ENCODE assay signal across 10 cellular contexts in the genomic region with DNA sequence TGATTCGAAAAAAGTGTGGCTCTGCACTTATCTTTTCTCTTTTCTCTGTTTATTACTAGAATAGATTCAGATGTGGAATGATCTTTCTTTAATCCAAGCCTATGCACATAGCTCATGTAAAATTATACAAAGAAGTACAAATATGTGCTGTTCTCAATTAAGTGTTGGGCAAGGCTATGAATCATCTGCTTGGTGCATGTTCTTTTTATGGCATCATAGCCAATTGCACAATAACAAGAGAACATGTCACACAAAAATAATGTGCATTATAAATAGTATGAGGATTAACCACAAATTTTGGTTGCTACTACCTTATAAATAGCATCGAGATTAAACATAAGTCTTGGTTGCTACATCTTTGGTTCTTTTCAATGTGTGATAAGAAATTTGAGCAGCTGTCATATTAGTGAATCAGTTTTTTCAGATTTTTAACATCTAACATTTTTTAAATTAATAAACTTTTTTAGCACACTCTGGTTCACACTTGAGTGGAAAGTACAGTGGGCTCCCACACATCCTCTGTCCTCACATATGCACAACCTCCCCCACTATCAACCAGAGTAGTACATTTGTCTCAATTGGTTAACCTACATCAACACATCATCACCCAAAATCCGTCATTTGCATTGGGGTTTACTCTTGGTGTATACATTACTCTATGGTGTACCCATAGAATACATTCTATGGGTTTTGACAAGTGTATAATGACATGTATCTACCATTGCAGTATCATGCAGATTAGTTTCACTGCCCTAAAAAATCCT. TPM values are rescaled to one million over a fixed set of nuclear protein-coding genes. Genes with fewer than 3 reads are reported as not detected.
DNase-seq lines count a peak whose midpoint lies in the region; ATAC-seq, FAIRE-seq and TF ChIP-seq lines count a peak whose summit lies in the region.
"Had no signal": no experiment of that assay in that cellular context is flagged by ENCODE, and none has a peak within 500 bp of the region (broad histone marks: within the 10 kb centered on the region; RNA-seq: fewer than 3 reads in every experiment).

No MANE protein-coding gene starts in this region.

- FAIRE-seq in K562 (lab: Jason Lieb, UNC): no peak
- FAIRE-seq: D721Med had no signal

- H3K27me3 Mint-ChIP-seq in activated CD8-positive, alpha-beta memory T cell treated with anti-CD3 and anti-CD28 coated beads, Interleukin-2, amount 10 ng/mL, durations not matched to agents 7 days and 5 days: peaks cover 43% of the 10 kb centered on the region
- H3K27me3 Mint-ChIP-seq in activated T-cell treated with anti-CD3 and anti-CD28 coated beads, Interleukin-2, amount 50 U/mL, for 72 hours (ENCODE audit: low read depth): peaks cover 8% of the 10 kb centered on the region

- in situ Hi-C loops in K562 (cut with MboI): no loop called here

- TF ChIP-seq POLR2A in K562 (conservative IDR thresholded peaks at IDR 0.05): no peak

- WGBS in K562 (ENCODE audit: insufficient coverage, low coverage, missing lambda C conversion rate): 0% methylated on average over 3 of the region's 3 CpGs

- no peaks in the 10 kb centered on the region for H3K36me3 ChIP-seq in K562 (ENCODE audit: control insufficient read depth, insufficient read depth, low read length)

- no TSS peak for BruUV-seq in K562 (replicated peaks; lab: Mats Ljungman, UMichigan)

- no peak for ATAC-seq in K562
- ATAC-seq in activated CD8-positive, alpha-beta memory T cell treated with anti-CD3 and anti-CD28 coated beads, Interleukin-2, amount 10 ng/mL, durations not matched to agents 7 days and 5 days: no peak
- no peak for ATAC-seq in activated T-cell treated with anti-CD3 and anti-CD28 coated beads, Interleukin-2, amount 50 U/mL, for 72 hours (replicated peaks in 1 of 2)

- no peak overlapping the region for H2AFZ ChIP-seq in K562 (ENCODE audit: low read depth, low read length)

- no peaks in the 10 kb centered on the region for H3K9me1 ChIP-seq in K562 (ENCODE audit: control insufficient read depth, insufficient read depth, low read length)

- intact Hi-C loops in K562 (cut with micrococcal nuclease): no loop called here

- peak overlapping the region; percentile 66 for H3K27ac ChIP-seq in AG04450 (ENCODE audit: low read depth, low read length)
- H3K27ac ChIP-seq in K562 (ENCODE audit: extremely low read depth, low read depth, low read length): no peak overlapping the region

- no peak overlapping the region for H3K4me3 ChIP-seq in AG04450 (ENCODE audit: low read depth, low read length)
- no peak overlapping the region for H3K4me3 ChIP-seq in K562

- H3K36me3 Mint-ChIP-seq in activated CD8-positive, alpha-beta memory T cell treated with anti-CD3 and anti-CD28 coated beads, Interleukin-2, amount 10 ng/mL, durations not matched to agents 7 days and 5 days: no peaks in the 10 kb centered on the region
- no peaks in the 10 kb centered on the region for H3K36me3 Mint-ChIP-seq in activated T-cell treated with anti-CD3 and anti-CD28 coated beads, Interleukin-2, amount 50 U/mL, for 72 hours (ENCODE audit: insufficient read depth in 2 of 2)

- no peak overlapping the region for H3K4me2 ChIP-seq in K562 (ENCODE audit: insufficient read depth, low read length)

- H3K4me1 ChIP-seq in K562 (replicated peaks in 1 of 2; ENCODE audit: control insufficient read depth in 2 of 2, insufficient read depth in 2 of 2, low read length in 2 of 2): no peaks in the 10 kb centered on the region

- no peak overlapping the region for H3K27ac Mint-ChIP-seq in activated CD8-positive, alpha-beta memory T cell treated with anti-CD3 and anti-CD28 coated beads, Interleukin-2, amount 10 ng/mL, durations not matched to agents 7 days and 5 days
- no peak overlapping the region for H3K27ac Mint-ChIP-seq in activated T-cell treated with anti-CD3 and anti-CD28 coated beads, Interleukin-2, amount 50 U/mL, for 72 hours

- no peak for TF ChIP-seq EP300 in K562 (IDR thresholded peaks at IDR 0.05; ENCODE audit: low read length)

- DNase-seq in AG04450 (ENCODE audit: low read depth, low spot score): peak; percentile 94
- peak; percentile 38 to 40 for DNase-seq in Kasumi-1 (lab: John Stamatoyannopoulos, UW)
- no peak for DNase-seq in K562 (ENCODE audit: extremely low read depth in 1 of 4, low spot score in 3 of 4)
- DNase-seq in kidney glomerular epithelial cell (lab: John Stamatoyannopoulos, UW): peak; percentile 70
- DNase-seq in inferior parietal cortex (ENCODE audit: extremely low spot score): no peak
- no peak for DNase-seq in activated CD8-positive, alpha-beta memory T cell treated with anti-CD3 and anti-CD28 coated beads, Interleukin-2, amount 10 ng/mL, durations not matched to agents 7 days and 5 days
- DNase-seq in 8988T: no peak
- DNase-seq in activated T-cell treated with anti-CD3 and anti-CD28 coated beads, Interleukin-2, amount 50 U/mL, for 72 hours: no peak
- DNase-seq: mesendoderm had no signal

- TF ChIP-seq RAD21 in K562 (CRISPR knock-in tag; conservative IDR thresholded peaks at IDR 0.05 in 1 of 2, IDR thresholded peaks at IDR 0.05 in 1 of 2): no peak

- peaks cover 6% of the 10 kb centered on the region; the same call in 1 of the 2 replicates for H3K9me3 ChIP-seq in AG04450 (ENCODE audit: control insufficient read depth, insufficient read depth, low read length)
- 0 out of 2 replicates have a peak, but pooled peaks cover 1% of the 10 kb centered on the region for H3K9me3 ChIP-seq in K562 (replicated peaks; ENCODE audit: control insufficient read depth, insufficient read depth, low read depth, low read length)

- no peaks in the 10 kb centered on the region for H3K4me1 Mint-ChIP-seq in activated CD8-positive, alpha-beta memory T cell treated with anti-CD3 and anti-CD28 coated beads, Interleukin-2, amount 10 ng/mL, durations not matched to agents 7 days and 5 days
- no peaks in the 10 kb centered on the region for H3K4me1 Mint-ChIP-seq in activated T-cell treated with anti-CD3 and anti-CD28 coated beads, Interleukin-2, amount 50 U/mL, for 72 hours (ENCODE audit: low read depth)

- CTCF ChIA-PET in AG04450 (lab: Charles Lee): interaction anchor here (1.1 to 2.0 kb wide), 4 partner anchors 21 to 161 kb away, joined by 3 to 16 read pairs (median 4); partner anchors contain the start of gene CLTA
- CTCF ChIA-PET in K562 (lab: Yijun Ruan, JAX; ENCODE audit: low intra/inter-chr PET ratio): no interaction called here
- CTCF ChIA-PET in activated CD8-positive, alpha-beta memory T cell treated with anti-CD3 and anti-CD28 coated beads, Interleukin-2, amount 10 ng/mL, durations not matched to agents 7 days and 5 days (lab: Charles Lee): interaction anchor here (0.8 to 1.2 kb wide), 6 partner anchors 11 to 137 kb away, joined by 3 to 5 read pairs (median 3); no protein-coding TSS in a partner anchor

- POLR2A ChIA-PET in AG04450 (lab: Yijun Ruan, JAX): interaction anchor here (0.9 to 2.9 kb wide), 10 partner anchors 8 to 161 kb away, joined by 3 to 18 read pairs (median 4); partner anchors contain the start of genes CLTA and HRCT1
- POLR2A ChIA-PET in K562 (lab: Yijun Ruan, JAX): interaction anchor here (0.7 kb wide), 1 partner anchor 54 kb away, joined by 3 read pairs; no protein-coding TSS in a partner anchor

- H3K27me3 ChIP-seq in AG04450 (ENCODE audit: control insufficient read depth, insufficient read depth, low read length): no peaks in the 10 kb centered on the region
- no peaks in the 10 kb centered on the region; a peak in 2 of 5 replicates for H3K27me3 ChIP-seq in K562 (ENCODE audit: control insufficient read depth in 2 of 2, insufficient read depth in 2 of 2, low read length in 2 of 2)

- no peaks in the 10 kb centered on the region for H3K79me2 ChIP-seq in K562 (ENCODE audit: control insufficient read depth, insufficient read depth, low read length)

- H3K4me3 Mint-ChIP-seq in activated CD8-positive, alpha-beta memory T cell treated with anti-CD3 and anti-CD28 coated beads, Interleukin-2, amount 10 ng/mL, durations not matched to agents 7 days and 5 days: no peak overlapping the region
- no peak overlapping the region for H3K4me3 Mint-ChIP-seq in activated T-cell treated with anti-CD3 and anti-CD28 coated beads, Interleukin-2, amount 50 U/mL, for 72 hours

- no peaks in the 10 kb centered on the region for H3K9me3 Mint-ChIP-seq in activated CD8-positive, alpha-beta memory T cell treated with anti-CD3 and anti-CD28 coated beads, Interleukin-2, amount 10 ng/mL, durations not matched to agents 7 days and 5 days (ENCODE audit: low read depth)
- no peaks in the 10 kb centered on the region for H3K9me3 Mint-ChIP-seq in activated T-cell treated with anti-CD3 and anti-CD28 coated beads, Interleukin-2, amount 50 U/mL, for 72 hours

- no peaks in the 10 kb centered on the region for H4K20me1 ChIP-seq in K562 (replicated peaks; ENCODE audit: control insufficient read depth, insufficient read depth, low read length)

- no peak overlapping the region for H3K9ac ChIP-seq in K562 (ENCODE audit: insufficient read depth in 1 of 2, low read depth in 2 of 2, low read length in 2 of 2)

- TF ChIP-seq CTCF in AG04450 (IDR thresholded peaks at IDR 0.05; ENCODE audit: low read depth, low read length) (no peak), K562 (IDR thresholded peaks at IDR 0.05 in 2 of 3, conservative IDR thresholded peaks at IDR 0.05 in 1 of 3; ENCODE audit: insufficient read depth in 2 of 3, low read depth in 1 of 3, low read length in 3 of 3) (no peak)

RNA-seq across cellular contexts. Expression of gene RECK, which starts 6.8 kb away (rescaled TPM):
- polyA plus RNA-seq in AG04450 (2011; rRNA removed) (103 and 112 TPM in 2 replicates), K562 (2011; rRNA removed) (0.08 and 0.33 TPM in 2 replicates), K562 (2014; fragmentation: Illumina TruSeq; extraction: Trizol) (0.11 and 0.16 TPM in 2 replicates), K562 (2014; fragmentation: Nextera tagmentation; extraction: Ambion mirVana) (under 1 TPM; 0.06 to 0.07 TPM), K562 (2014; rRNA removed) (0.19 and 0.66 TPM in 2 replicates)
- 62.4 and 62.8 TPM in 2 replicates for polyA minus RNA-seq in AG04450 (2011; rRNA and poly(A)+ RNA removed)
- 0.26 TPM in 1 of 2 replicates, not detected in the other for total RNA-seq in K562 (2011; cell fraction: chromatin; rRNA removed; ENCODE audit: low replicate concordance)
- total RNA-seq in K562 (2011; cell fraction: nucleolus; rRNA removed): 0.13 and 0.33 TPM in 2 replicates
- total RNA-seq in K562 (2011; cell fraction: nucleoplasm; rRNA removed): 0.37 and 0.61 TPM in 2 replicates
- total RNA-seq in K562 (2014; rRNA removed) (0.36 TPM in 1 of 2 replicates, not detected in the other), K562 (2014; rRNA removed; fragmentation: Illumina TruSeq; extraction: Trizol) (0.06 and 0.22 TPM in 2 replicates), K562 (2015; rRNA removed; fragmentation: Illumina TruSeq; extraction: Trizol) (0.04 and 0.08 TPM in 2 replicates), K562 (2021) (0.11 and 0.34 TPM in 2 replicates)
- 0.09 and 0.12 TPM in 2 replicates for polyA plus RNA-seq in K562 (2011; cell fraction: cytosol; rRNA removed)
- polyA plus RNA-seq in K562 (2011; cell fraction: nucleus; rRNA removed): 0.04 and 0.07 TPM in 2 replicates
- polyA plus RNA-seq in K562 (2012): 0.18 and 0.36 TPM in 2 replicates
- polyA minus RNA-seq in K562 (2011; rRNA and poly(A)+ RNA removed): 0.21 TPM in 1 of 2 replicates, not detected in the other
- polyA minus RNA-seq in K562 (2011; cell fraction: cytosol; rRNA and poly(A)+ RNA removed): not detected in 2 replicates
- polyA minus RNA-seq in K562 (2011; cell fraction: nucleus; rRNA and poly(A)+ RNA removed): 0.13 TPM in 1 of 2 replicates, not detected in the other
- total RNA-seq in activated CD8-positive, alpha-beta memory T cell treated with anti-CD3 and anti-CD28 coated beads, Interleukin-2, amount 10 ng/mL, durations not matched to agents 7 days and 5 days: 1 to 10 TPM; 6.1 to 8.1 TPM
- 1 to 10 TPM; 6.3 to 6.8 TPM for total RNA-seq in activated T-cell treated with anti-CD3 and anti-CD28 coated beads, Interleukin-2, amount 50 U/mL, for 72 hours

Comparison
In these comparisons a context has a peak if more than half of its experiments do, and no peak if none do; other contexts are left out.
1. DNase-seq: peak in AG04450 (single experiment), Kasumi-1 (2 of 2) and kidney glomerular epithelial cell (single experiment); none in K562 (0 of 4), inferior parietal cortex (single experiment), activated CD8-positive, alpha-beta memory T cell treated with anti-CD3 and anti-CD28 coated beads, Interleukin-2, amount 10 ng/mL, durations not matched to agents 7 days and 5 days (single experiment), 8988T (single experiment) and activated T-cell treated with anti-CD3 and anti-CD28 coated beads, Interleukin-2, amount 50 U/mL, for 72 hours (0 of 2).
2. RNA of gene RECK, which starts 6.8 kb away (total RNA-seq): 6.1 to 8.1 TPM in activated CD8-positive, alpha-beta memory T cell treated with anti-CD3 and anti-CD28 coated beads, Interleukin-2, amount 10 ng/mL, durations not matched to agents 7 days and 5 days and 6.3 to 6.8 TPM in activated T-cell treated with anti-CD3 and anti-CD28 coated beads, Interleukin-2, amount 50 U/mL, for 72 hours; 0.04 to 0.61 TPM in K562; every median in the first group is over 4 times any median in the second.